In genomic region chr21:31552826-31553225, GRCh38 we compare ENCODE assay signal across 14 cellular contexts.
"Had no signal": no experiment of that assay in that cellular context is flagged by ENCODE, and none has a peak within 500 bp of the region (broad histone marks: within the 10 kb centered on the region; RNA-seq: fewer than 3 reads in every experiment).

No MANE protein-coding gene starts in this region.

- H3K27ac Mint-ChIP-seq: activated CD4-positive, alpha-beta memory T cell treated with anti-CD3 and anti-CD28 coated beads, Interleukin-2, amount 10 ng/mL, durations not matched to agents 7 days and 5 days; activated CD4-positive, alpha-beta T cell treated with anti-CD3 and anti-CD28 coated beads for 36 hours; effector memory CD8-positive, alpha-beta T cell; immature natural killer cell; T-helper 17 cell had no signal

- ATAC-seq: activated CD4-positive, alpha-beta T cell treated with anti-CD3 and anti-CD28 coated beads for 36 hours; activated T-cell treated with anti-CD3 and anti-CD28 coated beads, Interleukin-2, amount 50 U/mL, for 4 hours; effector memory CD8-positive, alpha-beta T cell; lower lobe of right lung; psoas muscle; T-helper 17 cell had no signal

- H3K36me3 ChIP-seq: ascending aorta, lower lobe of right lung, sigmoid colon, spleen, thoracic aorta had no signal

- H3K9me3 Mint-ChIP-seq: activated CD4-positive, alpha-beta memory T cell treated with anti-CD3 and anti-CD28 coated beads, Interleukin-2, amount 10 ng/mL, durations not matched to agents 7 days and 5 days; activated T-cell treated with anti-CD3 and anti-CD28 coated beads, Interleukin-2, amount 50 U/mL, for 4 hours; effector memory CD8-positive, alpha-beta T cell; immature natural killer cell had no signal

- H3K4me1 ChIP-seq: lower lobe of right lung, psoas muscle had no signal

- H3K36me3 Mint-ChIP-seq: immature natural killer cell had no signal

- DNase-seq: activated CD4-positive, alpha-beta memory T cell treated with anti-CD3 and anti-CD28 coated beads, Interleukin-2, amount 10 ng/mL, durations not matched to agents 7 days and 5 days; activated CD4-positive, alpha-beta T cell treated with anti-CD3 and anti-CD28 coated beads for 36 hours; activated T-cell treated with anti-CD3 and anti-CD28 coated beads, Interleukin-2, amount 50 U/mL, for 4 hours; dermis blood vessel endothelial cell; effector memory CD8-positive, alpha-beta T cell; head of caudate nucleus; immature natural killer cell; lower lobe of right lung; psoas muscle; sigmoid colon; spleen; T-helper 17 cell had no signal

- H3K9me3 ChIP-seq: ascending aorta, lower lobe of right lung, psoas muscle, sigmoid colon, spleen, thoracic aorta had no signal

- H3K27me3 ChIP-seq: ascending aorta had no signal

- H3K4me3 Mint-ChIP-seq: activated CD4-positive, alpha-beta memory T cell treated with anti-CD3 and anti-CD28 coated beads, Interleukin-2, amount 10 ng/mL, durations not matched to agents 7 days and 5 days; activated CD4-positive, alpha-beta T cell treated with anti-CD3 and anti-CD28 coated beads for 36 hours; activated T-cell treated with anti-CD3 and anti-CD28 coated beads, Interleukin-2, amount 50 U/mL, for 4 hours; effector memory CD8-positive, alpha-beta T cell; immature natural killer cell; T-helper 17 cell had no signal

- H3K4me3 ChIP-seq: ascending aorta, lower lobe of right lung, psoas muscle, sigmoid colon, spleen, thoracic aorta had no signal
